Comparison of ENCODE assay signal across 1 cellular context in genomic region chr1:243786546-243786945, GRCh38.
TF ChIP-seq lines count a peak whose summit lies in the region.

No MANE protein-coding gene starts in this region.

TF ChIP-seq in GM23338, 12 proteins besides CTCF, POLR2A, EP300 and RAD21:
- TF ChIP-seq JUNB (IDR thresholded peaks at IDR 0.05; ENCODE audit: unreplicated experiment) (no peak), REST (IDR thresholded peaks at IDR 0.05; ENCODE audit: unreplicated experiment) (no peak), ZNF462 (CRISPR knock-in tag; IDR thresholded peaks at IDR 0.05) (no peak), ETS1 (IDR thresholded peaks at IDR 0.05) (no peak), CREB1 (CRISPR knock-in tag; IDR thresholded peaks at IDR 0.05; ENCODE audit: low read depth) (no peak), EZH2 (IDR thresholded peaks at IDR 0.05; ENCODE audit: low read depth, unreplicated experiment) (no peak), ZNF114 (CRISPR knock-in tag; IDR thresholded peaks at IDR 0.05) (no peak)
